ENCODE assay signal across 7 cellular contexts in the genomic region with DNA sequence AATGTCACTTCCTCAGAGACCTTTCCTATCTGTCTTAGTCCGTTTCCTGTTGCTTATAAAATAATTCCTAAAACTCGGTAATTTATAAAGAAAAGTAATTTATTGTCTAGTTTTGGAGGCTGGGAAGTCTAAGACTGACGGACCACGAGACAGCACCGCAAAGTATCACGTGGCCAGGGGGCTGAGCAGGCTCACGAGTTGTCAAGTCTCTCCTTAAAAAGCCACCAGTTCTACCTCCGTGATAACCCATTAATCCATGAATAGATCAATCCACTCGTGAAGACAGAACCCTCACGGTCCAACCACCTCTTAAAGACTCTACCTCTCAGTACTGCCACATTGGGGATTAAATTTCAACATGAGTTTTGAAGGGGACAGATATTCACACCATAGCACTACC. TPM values are rescaled to one million over a fixed set of nuclear protein-coding genes. Genes with fewer than 3 reads are reported as not detected.
DNase-seq lines count a peak whose midpoint lies in the region; ATAC-seq and TF ChIP-seq lines count a peak whose summit lies in the region.

No MANE protein-coding gene starts in this region.

- H3K27ac ChIP-seq in HEK293 (ENCODE audit: extremely low read depth, low read depth, low read length), result peak overlapping the region; percentile 62; the same call in 1 of the 2 replicates
- H3K27ac ChIP-seq in RWPE2 (ENCODE audit: poor library complexity, severe bottlenecking), result peak overlapping the region; percentile 28
- peak overlapping the region; percentile 80 to 89 for H3K27ac ChIP-seq in breast epithelium
- H3K27ac ChIP-seq in mesodermal cell (ENCODE audit: low read depth, low read length, severe bottlenecking), result peak overlapping the region; percentile 37
- H3K27ac ChIP-seq in aorta (ENCODE audit: low read depth in 1 of 2, low read length in 2 of 2), result no peak overlapping the region

- ATAC-seq in RWPE2 (ENCODE audit: low read depth), result no peak
- ATAC-seq in aorta (ENCODE audit: low FRiP score), result no peak
- no peak for ATAC-seq in HG03196 (IDR thresholded peaks at IDR 0.05; ENCODE audit: unreplicated experiment)
- no peak for ATAC-seq in GM21360 (IDR thresholded peaks at IDR 0.05; ENCODE audit: unreplicated experiment)

- H3K4me1 ChIP-seq in HEK293 (ENCODE audit: control insufficient read depth, insufficient read depth, low read length) (peaks cover 14% of the 10 kb centered on the region), RWPE2 (ENCODE audit: insufficient read depth, poor library complexity, severe bottlenecking) (peaks cover 21% of the 10 kb centered on the region), breast epithelium (peaks cover 0 to 17% of the 10 kb centered on the region in 2 donors), mesodermal cell (ENCODE audit: control insufficient read depth, insufficient read depth, low read length, poor library complexity, severe bottlenecking) (peaks cover 7% of the 10 kb centered on the region), aorta (ENCODE audit: control insufficient read depth in 1 of 2, insufficient read depth in 2 of 2, low read length in 2 of 2) (no peaks in the 10 kb centered on the region)

- WGBS in mesodermal cell (ENCODE audit: insufficient coverage in 2 of 2), 2 experiments, result 0 to 4% methylated on average over 5 to 8 of the region's 10 CpGs
- WGBS in aorta, 2 donors, result 0 to 2% methylated on average over 10 of the region's 10 CpGs

- H3K4me3 ChIP-seq in HEK293 (ENCODE audit: low read depth, low read length), result peak overlapping the region; percentile 91
- H3K4me3 ChIP-seq in RWPE2 (ENCODE audit: severe bottlenecking), result peak overlapping the region; percentile 80
- peak overlapping the region; percentile 80 to 92 (median 89) for H3K4me3 ChIP-seq in breast epithelium
- H3K4me3 ChIP-seq in mesodermal cell (ENCODE audit: extremely low read depth, insufficient read depth, low read length, poor library complexity, severe bottlenecking), result peak overlapping the region; percentile 83
- H3K4me3 ChIP-seq in aorta (ENCODE audit: low read length in 2 of 2), result peak overlapping the region; percentile 30 to 64

- POLR2A ChIA-PET in HEK293 (lab: Yijun Ruan, JAX), result no interaction called here

- TF ChIP-seq POLR2A in breast epithelium (IDR thresholded peaks at IDR 0.05), result no peak

- TF ChIP-seq CTCF in HEK293 (tag by site-specific recombination; IDR thresholded peaks at IDR 0.05) (no peak), RWPE2 (IDR thresholded peaks at IDR 0.05; ENCODE audit: poor library complexity, severe bottlenecking) (no peak), breast epithelium (IDR thresholded peaks at IDR 0.05) (no peak)

- intact Hi-C loops in breast epithelium (cut with DNase I; ENCODE audit: low total_unique reads) (no loop called here), aorta (cut with DNase I) (loop anchor here in 1 of 2 donors (10.0 kb wide), 1 partner anchor 694 kb away; the partner anchor contains the start of gene SNRPA1)

- CTCF ChIA-PET in HEK293 (lab: Yijun Ruan, JAX), result interaction anchor here (1.3 to 1.4 kb wide), 3 partner anchors 28 to 407 kb away, joined by 3 to 11 read pairs (median 3); partner anchors contain the start of gene ADAMTS17

- H3K36me3 ChIP-seq in HEK293 (ENCODE audit: control insufficient read depth in 2 of 2, insufficient read depth in 1 of 2, low read length in 2 of 2), result peaks cover 15 to 20% of the 10 kb centered on the region in 2 experiments; a peak in 2 of 3 replicates
- peaks cover 28% of the 10 kb centered on the region for H3K36me3 ChIP-seq in RWPE2 (ENCODE audit: low read depth)
- no peaks in the 10 kb centered on the region for H3K36me3 ChIP-seq in breast epithelium
- peaks cover 14% of the 10 kb centered on the region for H3K36me3 ChIP-seq in mesodermal cell (ENCODE audit: control insufficient read depth, insufficient read depth, low read length)
- no peaks in the 10 kb centered on the region for H3K36me3 ChIP-seq in aorta (ENCODE audit: control insufficient read depth in 1 of 2, insufficient read depth in 2 of 2, low read length in 1 of 2)

- H3K27me3 ChIP-seq in RWPE2 (ENCODE audit: insufficient read depth, poor library complexity, severe bottlenecking) (no peaks in the 10 kb centered on the region), breast epithelium (no peaks in the 10 kb centered on the region), aorta (ENCODE audit: control insufficient read depth in 1 of 2, insufficient read depth in 2 of 2, low read length in 1 of 2) (no peaks in the 10 kb centered on the region)

- DNase-seq in RWPE2 (ENCODE audit: low spot score) (no peak), breast epithelium (ENCODE audit: low spot score in 2 of 2) (no peak), aorta (peak in 1 of 2 donors; percentile 48)

- H3K9me3 ChIP-seq in HEK293 (ENCODE audit: control insufficient read depth, insufficient read depth, low read depth, low read length), result no peaks in the 10 kb centered on the region
- H3K9me3 ChIP-seq in RWPE2 (ENCODE audit: severe bottlenecking), result no peaks in the 10 kb centered on the region
- no peaks in the 10 kb centered on the region for H3K9me3 ChIP-seq in breast epithelium
- H3K9me3 ChIP-seq in mesodermal cell (ENCODE audit: control insufficient read depth, low read length), result no peaks in the 10 kb centered on the region
- H3K9me3 ChIP-seq in aorta (ENCODE audit: control insufficient read depth, low read length), result no peaks in the 10 kb centered on the region

TF ChIP-seq in HEK293, 187 proteins besides CTCF, POLR2A, EP300 and RAD21 (continues in another document):
- TF ChIP-seq ZNF19 (tag by site-specific recombination; IDR thresholded peaks at IDR 0.05; ENCODE audit: low read depth), result no peak
- no peak for TF ChIP-seq ZNF792 (tag by site-specific recombination; IDR thresholded peaks at IDR 0.05)
- peak; percentile 73 for TF ChIP-seq ZBTB11 (tag by site-specific recombination; conservative IDR thresholded peaks at IDR 0.05; ENCODE audit: low read depth)
- no peak for TF ChIP-seq KLF16 (tag by site-specific recombination; IDR thresholded peaks at IDR 0.05)
- TF ChIP-seq ZNF248 (tag by site-specific recombination; IDR thresholded peaks at IDR 0.05), result no peak
- no peak for TF ChIP-seq ZNF404 (tag by site-specific recombination; IDR thresholded peaks at IDR 0.05)
- TF ChIP-seq ZNF140 (tag by site-specific recombination; IDR thresholded peaks at IDR 0.05), result no peak
- TF ChIP-seq ZNF18 (tag by site-specific recombination; IDR thresholded peaks at IDR 0.05), result peak; percentile 41; the same call in 1 of the 2 replicates
- TF ChIP-seq, protein P1, sequence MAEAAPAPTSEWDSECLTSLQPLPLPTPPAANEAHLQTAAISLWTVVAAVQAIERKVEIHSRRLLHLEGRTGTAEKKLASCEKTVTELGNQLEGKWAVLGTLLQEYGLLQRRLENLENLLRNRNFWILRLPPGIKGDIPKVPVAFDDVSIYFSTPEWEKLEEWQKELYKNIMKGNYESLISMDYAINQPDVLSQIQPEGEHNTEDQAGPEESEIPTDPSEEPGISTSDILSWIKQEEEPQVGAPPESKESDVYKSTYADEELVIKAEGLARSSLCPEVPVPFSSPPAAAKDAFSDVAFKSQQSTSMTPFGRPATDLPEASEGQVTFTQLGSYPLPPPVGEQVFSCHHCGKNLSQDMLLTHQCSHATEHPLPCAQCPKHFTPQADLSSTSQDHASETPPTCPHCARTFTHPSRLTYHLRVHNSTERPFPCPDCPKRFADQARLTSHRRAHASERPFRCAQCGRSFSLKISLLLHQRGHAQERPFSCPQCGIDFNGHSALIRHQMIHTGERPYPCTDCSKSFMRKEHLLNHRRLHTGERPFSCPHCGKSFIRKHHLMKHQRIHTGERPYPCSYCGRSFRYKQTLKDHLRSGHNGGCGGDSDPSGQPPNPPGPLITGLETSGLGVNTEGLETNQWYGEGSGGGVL (tag by site-specific recombination; IDR thresholded peaks at IDR 0.05), result no peak

RNA-seq across cellular contexts. Expression of gene LINS1, which starts 0.8 kb away (rescaled TPM):
- total RNA-seq in breast epithelium, result 10 to 100 TPM; 16.3 to 70.4 (median 31.5) TPM
- 11.9 TPM for polyA plus RNA-seq in mesodermal cell (2013, experiment 1 of 2)
- polyA plus RNA-seq in mesodermal cell (2013, experiment 2 of 2), result 12.3 TPM
- total RNA-seq in aorta, result 10 to 100 TPM; 12.8 to 19.2 TPM
- polyA plus RNA-seq in aorta, result 10 to 100 TPM in 1 of 2 donors, 1 to 10 TPM in 1; 7.1 to 11.3 TPM

RNA-seq across cellular contexts. Expression of gene ASB7, which starts 1.2 kb away (rescaled TPM):
- 10 to 100 TPM; 10.7 to 17.1 (median 12.1) TPM for total RNA-seq in breast epithelium
- 10.2 TPM for polyA plus RNA-seq in mesodermal cell (2013, experiment 1 of 2)
- 9.7 TPM for polyA plus RNA-seq in mesodermal cell (2013, experiment 2 of 2)
- 10 to 100 TPM; 11.0 to 11.5 TPM for total RNA-seq in aorta
- 1 to 10 TPM; 2.9 to 5.6 TPM for polyA plus RNA-seq in aorta

Comparison
In these comparisons a context has a peak if more than half of its experiments do, and no peak if none do; other contexts are left out.
1. H3K27ac ChIP-seq: peak in HEK293 (single experiment), RWPE2 (single experiment), breast epithelium (2 of 2) and mesodermal cell (single experiment); none in aorta (0 of 2).
2. Peak in every context shown above with its lines, with median percentiles within 50 percentile points of each other: H3K4me3 ChIP-seq.